Comparison of ENCODE assay signal across 10 cellular contexts in the genomic region with DNA sequence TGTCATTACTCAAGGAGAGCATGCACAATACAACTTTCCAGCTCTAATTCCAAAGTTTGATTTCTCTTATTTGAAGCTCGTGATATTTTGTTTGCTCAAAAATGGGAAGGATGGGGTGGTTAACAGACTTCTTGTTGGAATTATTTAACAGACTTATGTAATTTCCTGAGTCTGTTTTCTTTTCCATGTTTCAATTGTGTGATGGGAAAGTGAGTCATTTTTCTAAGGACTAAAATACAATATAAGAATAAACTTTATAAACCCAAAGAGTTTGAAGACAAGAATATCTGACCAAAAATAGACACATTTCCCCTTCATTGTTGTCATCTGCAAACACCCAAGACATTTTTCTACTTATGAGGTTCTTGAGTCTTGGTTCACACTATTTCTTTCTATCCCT.
"Had no signal": no experiment of that assay in that cellular context is flagged by ENCODE, and none has a peak within 500 bp of the region (broad histone marks: within the 10 kb centered on the region; RNA-seq: fewer than 3 reads in every experiment).

No MANE protein-coding gene starts in this region.

- H3K9me3 Mint-ChIP-seq: GM23338 had no signal

- H3K4me3 Mint-ChIP-seq: GM23338, HFFc6 had no signal

- H3K4me2 ChIP-seq: GM23338 had no signal

- ATAC-seq: GM23338, HCT116, K562 had no signal

- H3K4me1 ChIP-seq: HAP-1 had no signal

- H3K27ac Mint-ChIP-seq: GM23338, HFFc6 had no signal

- FAIRE-seq: HTR-8/SVneo, K562 had no signal

- DNase-seq: H7, HFFc6, IMR-90, KG1 had no signal

- H3K27ac ChIP-seq: HL-60 had no signal

- H3K9me3 ChIP-seq: HAP-1 had no signal

- H3K4me3 ChIP-seq: GM23338, HAP-1, K562 had no signal

- H3K36me3 ChIP-seq: HAP-1 had no signal

- H2AFZ ChIP-seq: GM23338 had no signal
